ENCODE assay signal across 34 cellular contexts in the genomic region with DNA sequence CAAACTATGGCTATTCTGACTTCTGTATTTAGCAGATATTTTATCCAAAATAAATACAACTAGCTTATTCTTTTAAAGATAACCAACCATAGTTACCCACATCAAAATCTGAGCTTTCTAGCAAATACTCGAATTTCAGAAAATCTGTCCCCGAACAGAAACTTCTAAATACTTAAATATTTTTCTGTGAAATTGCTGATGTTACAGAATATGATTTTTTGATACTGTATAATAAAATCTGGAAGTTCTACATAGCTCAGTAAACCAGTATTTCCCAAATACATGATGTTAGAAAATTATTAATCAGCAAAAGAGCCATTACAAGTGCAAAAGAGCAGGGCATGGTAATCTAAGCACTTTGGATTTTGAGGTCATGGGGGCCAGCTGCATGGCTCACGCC.
DNase-seq lines count a peak whose midpoint lies in the region; ATAC-seq, FAIRE-seq and TF ChIP-seq lines count a peak whose summit lies in the region.
"Had no signal": no experiment of that assay in that cellular context is flagged by ENCODE, and none has a peak within 500 bp of the region (broad histone marks: within the 10 kb centered on the region; RNA-seq: fewer than 3 reads in every experiment).

No MANE protein-coding gene starts in this region.

- H3K23ac ChIP-seq in IMR-90 (ENCODE audit: low read depth, low read length) = no peak overlapping the region

- FAIRE-seq in HepG2 (lab: Jason Lieb, UNC) (no peak), A549 (lab: Jason Lieb, UNC) (no peak), K562 (lab: Jason Lieb, UNC) (no peak)
- FAIRE-seq: A204.1, D721Med had no signal

- H2BK5ac ChIP-seq in IMR-90 (ENCODE audit: low read depth, low read length, poor library complexity, severe bottlenecking) = no peak overlapping the region

- H3K4me1 ChIP-seq in HepG2 (ENCODE audit: insufficient read depth, low read length) (no peaks in the 10 kb centered on the region), right lobe of liver (no peaks in the 10 kb centered on the region), A549 (peaks cover 3% of the 10 kb centered on the region; the same call in 1 of the 3 replicates), IMR-90 (ENCODE audit: control insufficient read depth, insufficient read depth, low read length) (no peaks in the 10 kb centered on the region), K562 (replicated peaks in 1 of 2; ENCODE audit: control insufficient read depth in 2 of 2, insufficient read depth in 2 of 2, low read length in 2 of 2) (no peaks in the 10 kb centered on the region)
- H3K4me1 ChIP-seq: BE2C; BLaER1; BLaER1 treated with 17β-estradiol and CSF1 and Interleukin-3, amounts not matched to agents 10 nM and 100 nM; Caco-2 had no signal

- TF ChIP-seq POLR2A in HepG2 (IDR thresholded peaks at IDR 0.05; ENCODE audit: insufficient read depth in 1 of 2, low read depth in 2 of 2, low read length in 2 of 2) = no peak
- no peak for TF ChIP-seq POLR2A in right lobe of liver (IDR thresholded peaks at IDR 0.05)
- no peak for TF ChIP-seq POLR2A in A549 (IDR thresholded peaks at IDR 0.05; ENCODE audit: low read length)
- no peak for TF ChIP-seq POLR2A in IMR-90 (IDR thresholded peaks at IDR 0.05; ENCODE audit: low read depth, low read length)
- TF ChIP-seq POLR2A in K562 (conservative IDR thresholded peaks at IDR 0.05) = no peak

- dilution Hi-C loops in IMR-90 (cut with HindIII; ENCODE audit: low sequenced_read_pairs, unreplicated experiment) = no loop called here

- BruUV-seq in HepG2 (replicated peaks; lab: Mats Ljungman, UMichigan) (no TSS peak), IMR-90 (replicated peaks; lab: Mats Ljungman, UMichigan) (no TSS peak), K562 (replicated peaks; lab: Mats Ljungman, UMichigan) (no TSS peak)

- H3K56ac ChIP-seq in IMR-90 (ENCODE audit: extremely low read depth, insufficient read depth, low read length) = no peak overlapping the region

- CTCF ChIA-PET in HepG2 (lab: Yijun Ruan, JAX; ENCODE audit: low intra/inter-chr PET ratio, low total read pairs) = no interaction called here
- CTCF ChIA-PET in A549 (lab: Yijun Ruan, JAX) = no interaction called here
- CTCF ChIA-PET in IMR-90 (lab: Yijun Ruan, JAX) = no interaction called here
- CTCF ChIA-PET in K562 (lab: Yijun Ruan, JAX; ENCODE audit: low intra/inter-chr PET ratio) = no interaction called here

- H3K9ac ChIP-seq in HepG2 (ENCODE audit: insufficient read depth, low read depth, low read length) (no peak overlapping the region), IMR-90 (ENCODE audit: low read depth, low read length) (no peak overlapping the region), K562 (ENCODE audit: insufficient read depth in 1 of 2, low read depth in 2 of 2, low read length in 2 of 2) (no peak overlapping the region)
- H3K9ac ChIP-seq: BLaER1; BLaER1 treated with 17β-estradiol and CSF1 and Interleukin-3, amounts not matched to agents 10 nM and 100 nM had no signal

- no peaks in the 10 kb centered on the region for H3K36me3 ChIP-seq in HepG2 (replicated peaks in 1 of 2; ENCODE audit: control insufficient read depth in 1 of 2, insufficient read depth in 2 of 2, low read length in 2 of 2)
- no peaks in the 10 kb centered on the region for H3K36me3 ChIP-seq in right lobe of liver
- H3K36me3 ChIP-seq in IMR-90 (ENCODE audit: control insufficient read depth, insufficient read depth, low read length) = no peaks in the 10 kb centered on the region
- no peaks in the 10 kb centered on the region for H3K36me3 ChIP-seq in K562 (ENCODE audit: control insufficient read depth, insufficient read depth, low read length)
- H3K36me3 ChIP-seq: BE2C; BLaER1; BLaER1 treated with 17β-estradiol and CSF1 and Interleukin-3, amounts not matched to agents 10 nM and 100 nM had no signal

- no peak overlapping the region for H2BK20ac ChIP-seq in IMR-90 (ENCODE audit: low read depth, low read length)

- no peak overlapping the region for H2AK5ac ChIP-seq in IMR-90 (ENCODE audit: low read depth, low read length)

- no peaks in the 10 kb centered on the region for H4K20me1 ChIP-seq in HepG2 (ENCODE audit: insufficient read depth, low read length)
- H4K20me1 ChIP-seq in IMR-90 (ENCODE audit: insufficient read depth, low read length) = no peaks in the 10 kb centered on the region
- H4K20me1 ChIP-seq in K562 (replicated peaks; ENCODE audit: control insufficient read depth, insufficient read depth, low read length) = no peaks in the 10 kb centered on the region
- H4K20me1 ChIP-seq: BLaER1; BLaER1 treated with 17β-estradiol and CSF1 and Interleukin-3, amounts not matched to agents 10 nM and 100 nM had no signal

- intact Hi-C loops in HepG2 (cut with micrococcal nuclease; ENCODE audit: unreplicated experiment) = no loop called here
- intact Hi-C loops in right lobe of liver (cut with DNase I) = no loop called here
- intact Hi-C loops in IMR-90 (cut with micrococcal nuclease) = no loop called here
- intact Hi-C loops in K562 (cut with micrococcal nuclease) = no loop called here

- H3K9me1 ChIP-seq in IMR-90 (ENCODE audit: insufficient read depth, low read length) (no peaks in the 10 kb centered on the region), K562 (ENCODE audit: control insufficient read depth, insufficient read depth, low read length) (no peaks in the 10 kb centered on the region)

- no peaks in the 10 kb centered on the region for H3K79me1 ChIP-seq in IMR-90 (ENCODE audit: low read depth in 1 of 2, low read length in 2 of 2)

- H3K27ac ChIP-seq in HepG2 (ENCODE audit: extremely low read length, insufficient read depth, low read length) (no peak overlapping the region), right lobe of liver (no peak overlapping the region), A549 (no peak overlapping the region), IMR-90 (ENCODE audit: insufficient read depth, low read length) (no peak overlapping the region), K562 (ENCODE audit: extremely low read depth, low read depth, low read length) (no peak overlapping the region)
- H3K27ac ChIP-seq: 22Rv1; BLaER1; BLaER1 treated with 17β-estradiol and CSF1 and Interleukin-3, amounts not matched to agents 10 nM and 100 nM; C4-2B had no signal

- no peak overlapping the region for H3K4ac ChIP-seq in IMR-90 (ENCODE audit: low read depth, low read length)

- H4K8ac ChIP-seq in IMR-90 (ENCODE audit: low read depth in 2 of 2, low read length in 2 of 2) = no peak overlapping the region

- H3K27me3 ChIP-seq in HepG2 (ENCODE audit: control insufficient read depth in 1 of 2, insufficient read depth in 2 of 2, low read length in 2 of 2) = no peaks in the 10 kb centered on the region
- no peaks in the 10 kb centered on the region for H3K27me3 ChIP-seq in right lobe of liver
- no peaks in the 10 kb centered on the region for H3K27me3 ChIP-seq in IMR-90 (ENCODE audit: control insufficient read depth, insufficient read depth, low read length)
- no peaks in the 10 kb centered on the region for H3K27me3 ChIP-seq in K562 (ENCODE audit: control insufficient read depth in 2 of 2, insufficient read depth in 2 of 2, low read length in 2 of 2)
- H3K27me3 ChIP-seq: BE2C; BLaER1; BLaER1 treated with 17β-estradiol and CSF1 and Interleukin-3, amounts not matched to agents 10 nM and 100 nM had no signal

- H3K4me2 ChIP-seq in HepG2 (ENCODE audit: low read depth, low read length) (no peak overlapping the region), A549 (no peak overlapping the region), IMR-90 (ENCODE audit: low read depth, low read length) (no peak overlapping the region), K562 (ENCODE audit: insufficient read depth, low read length) (no peak overlapping the region)
- H3K4me2 ChIP-seq: BLaER1; BLaER1 treated with 17β-estradiol and CSF1 and Interleukin-3, amounts not matched to agents 10 nM and 100 nM had no signal

- H2AK9ac ChIP-seq in IMR-90 (replicated peaks; ENCODE audit: low read depth, low read length, poor library complexity) = no peak overlapping the region

- POLR2A ChIA-PET in HepG2 (lab: Yijun Ruan, JAX) = no interaction called here
- POLR2A ChIA-PET in A549 (lab: Yijun Ruan, JAX) = no interaction called here
- POLR2A ChIA-PET in IMR-90 (lab: Charles Lee; ENCODE audit: unreplicated experiment) = no interaction called here
- POLR2A ChIA-PET in K562 (lab: Yijun Ruan, JAX) = no interaction called here

- ATAC-seq in HepG2 (no peak), right lobe of liver (no peak), A549 (no peak), IMR-90 (ENCODE audit: low read depth) (no peak), K562 (no peak), GM19395 (IDR thresholded peaks at IDR 0.05; ENCODE audit: unreplicated experiment) (no peak)
- ATAC-seq: CD8-positive, alpha-beta T cell had no signal

- TF ChIP-seq EP300 in HepG2 (IDR thresholded peaks at IDR 0.05; ENCODE audit: low read depth in 2 of 2, low read length in 2 of 2) (no peak), HepG2 (CRISPR knock-in tag; IDR thresholded peaks at IDR 0.05; ENCODE audit: borderline replicate concordance) (no peak), A549 (IDR thresholded peaks at IDR 0.05) (no peak), K562 (IDR thresholded peaks at IDR 0.05; ENCODE audit: low read length) (no peak)

- no peak overlapping the region for H2BK15ac ChIP-seq in IMR-90 (ENCODE audit: low read depth, low read length)

- in situ Hi-C loops in HepG2 (cut with HindIII; ENCODE audit: extremely low pct_ligation_motif_present, low pct_unique_long_range_greater_than_20kb) = no loop called here
- in situ Hi-C loops in IMR-90 (cut with MboI; ENCODE audit: low sequenced_read_pairs) = no loop called here
- in situ Hi-C loops in K562 (cut with MboI) = no loop called here

- H3K9me3 ChIP-seq in HepG2 (ENCODE audit: low read length) = no peaks in the 10 kb centered on the region
- no peaks in the 10 kb centered on the region for H3K9me3 ChIP-seq in right lobe of liver
- H3K9me3 ChIP-seq in A549 = no peaks in the 10 kb centered on the region
- peaks cover 4% of the 10 kb centered on the region for H3K9me3 ChIP-seq in IMR-90 (ENCODE audit: control insufficient read depth, insufficient read depth, low read length)
- H3K9me3 ChIP-seq in K562 (replicated peaks; ENCODE audit: control insufficient read depth, insufficient read depth, low read depth, low read length) = no peaks in the 10 kb centered on the region
- H3K9me3 ChIP-seq: BE2C; BLaER1; BLaER1 treated with 17β-estradiol and CSF1 and Interleukin-3, amounts not matched to agents 10 nM and 100 nM; Caco-2 had no signal

- no peak overlapping the region for H3K4me3 ChIP-seq in HepG2 (replicated peaks in 1 of 3; ENCODE audit: insufficient read depth in 1 of 3, low read depth in 2 of 3, low read length in 3 of 3)
- H3K4me3 ChIP-seq in right lobe of liver = no peak overlapping the region
- no peak overlapping the region for H3K4me3 ChIP-seq in A549
- H3K4me3 ChIP-seq in IMR-90 (ENCODE audit: insufficient read depth, low read depth, low read length) = no peak overlapping the region
- H3K4me3 ChIP-seq in K562 = no peak overlapping the region
- H3K4me3 ChIP-seq: BLaER1; BLaER1 treated with 17β-estradiol and CSF1 and Interleukin-3, amounts not matched to agents 10 nM and 100 nM had no signal

- H2AFZ ChIP-seq in HepG2 (ENCODE audit: low read length) (no peak overlapping the region), IMR-90 (replicated peaks; ENCODE audit: low read length, poor library complexity) (no peak overlapping the region), K562 (ENCODE audit: low read depth, low read length) (no peak overlapping the region)

- no peak overlapping the region for H2BK120ac ChIP-seq in IMR-90 (ENCODE audit: low read depth, low read length)

- H3K79me2 ChIP-seq in HepG2 (ENCODE audit: insufficient read depth, low read length) (no peaks in the 10 kb centered on the region), K562 (ENCODE audit: control insufficient read depth, insufficient read depth, low read length) (no peaks in the 10 kb centered on the region)

- TF ChIP-seq RAD21 in HepG2 (CRISPR knock-in tag; IDR thresholded peaks at IDR 0.05) (no peak), A549 (conservative IDR thresholded peaks at IDR 0.05 in 1 of 2, IDR thresholded peaks at IDR 0.05 in 1 of 2) (no peak), IMR-90 (IDR thresholded peaks at IDR 0.05; ENCODE audit: low read length) (no peak), K562 (CRISPR knock-in tag; conservative IDR thresholded peaks at IDR 0.05 in 1 of 2, IDR thresholded peaks at IDR 0.05 in 1 of 2) (no peak)

- 6% methylated on average over 3 of the region's 3 CpGs for WGBS in HepG2 (ENCODE audit: low lambda C conversion rate)
- WGBS in right lobe of liver (ENCODE audit: insufficient coverage, low coverage, low lambda C conversion rate, missing lambda C conversion rate) = 32% methylated on average over 3 of the region's 3 CpGs
- WGBS in A549 (ENCODE audit: missing lambda C conversion rate) = 63% methylated on average over 3 of the region's 3 CpGs
- no CpG with 5 or more reads among the region's 3 CpGs for WGBS in IMR-90 (ENCODE audit: extremely low coverage in 2 of 2, insufficient read length in 1 of 2), 2 experiments
- WGBS in K562 (ENCODE audit: insufficient coverage, low coverage, missing lambda C conversion rate) = 0% methylated on average over 3 of the region's 3 CpGs

- DNase-seq in HepG2 (ENCODE audit: low spot score) = no peak
- DNase-seq in right lobe of liver = no peak
- no peak for DNase-seq in A549 (ENCODE audit: low read depth in 1 of 2, low spot score in 1 of 2)
- no peak for DNase-seq in IMR-90
- no peak for DNase-seq in K562 (ENCODE audit: extremely low read depth in 1 of 4, low spot score in 3 of 4)
- DNase-seq in stimulated activated naive CD4-positive, alpha-beta T cell treated with Interleukin-2 at 50 U/mL for 16 hours (lab: John Stamatoyannopoulos, UW) = no peak
- DNase-seq in iPS-NIHi7 (ENCODE audit: extremely low spot score) = no peak
- DNase-seq: 8988T; ACHN; AML-193; BE2C; C1 segment of cervical spinal cord; Caco-2; Calu3; CD4-positive, alpha-beta memory T cell; CD4-positive, alpha-beta T cell; CD4-positive, CD25-positive, alpha-beta regulatory T cell; CD8-positive, alpha-beta memory T cell; CD8-positive, alpha-beta T cell; COR-L47; DMS 273 treated with DMSO at 0.1 percent for 48 hours; DMS153; DMS53; DMS79; DMS79 treated with DMSO at 0.1 percent for 48 hours; DND-41; EL had no signal

- no peak for TF ChIP-seq CTCF in HepG2 (CRISPR knock-in tag; IDR thresholded peaks at IDR 0.05)
- TF ChIP-seq CTCF in right lobe of liver (IDR thresholded peaks at IDR 0.05) = no peak
- no peak for TF ChIP-seq CTCF in A549 (IDR thresholded peaks at IDR 0.05)
- no peak for TF ChIP-seq CTCF in IMR-90 (conservative IDR thresholded peaks at IDR 0.05; ENCODE audit: low read depth, low read length)
- TF ChIP-seq CTCF in K562 (IDR thresholded peaks at IDR 0.05 in 2 of 3, conservative IDR thresholded peaks at IDR 0.05 in 1 of 3; ENCODE audit: insufficient read depth in 2 of 3, low read depth in 1 of 3, low read length in 3 of 3) = no peak

- no peak overlapping the region for H3K18ac ChIP-seq in IMR-90 (ENCODE audit: low read depth, low read length)

- H3K14ac ChIP-seq in IMR-90 (replicated peaks; ENCODE audit: low read depth, low read length) = no peak overlapping the region

- no peak overlapping the region for H4K91ac ChIP-seq in IMR-90 (ENCODE audit: insufficient read depth, low read depth, low read length)

- H4K5ac ChIP-seq in IMR-90 (ENCODE audit: low read depth, low read length) = no peak overlapping the region

Comparison
In these comparisons a context has a peak if more than half of its experiments do, and no peak if none do; other contexts are left out.
1. Of the 241 proteins assayed by ChIP-seq in both HepG2 and K562: peak only in HepG2: MAFK; only in K562: none; in both: MAFF; in neither: 239.